ENCODE assay signal across 12 cellular contexts in the genomic region with DNA sequence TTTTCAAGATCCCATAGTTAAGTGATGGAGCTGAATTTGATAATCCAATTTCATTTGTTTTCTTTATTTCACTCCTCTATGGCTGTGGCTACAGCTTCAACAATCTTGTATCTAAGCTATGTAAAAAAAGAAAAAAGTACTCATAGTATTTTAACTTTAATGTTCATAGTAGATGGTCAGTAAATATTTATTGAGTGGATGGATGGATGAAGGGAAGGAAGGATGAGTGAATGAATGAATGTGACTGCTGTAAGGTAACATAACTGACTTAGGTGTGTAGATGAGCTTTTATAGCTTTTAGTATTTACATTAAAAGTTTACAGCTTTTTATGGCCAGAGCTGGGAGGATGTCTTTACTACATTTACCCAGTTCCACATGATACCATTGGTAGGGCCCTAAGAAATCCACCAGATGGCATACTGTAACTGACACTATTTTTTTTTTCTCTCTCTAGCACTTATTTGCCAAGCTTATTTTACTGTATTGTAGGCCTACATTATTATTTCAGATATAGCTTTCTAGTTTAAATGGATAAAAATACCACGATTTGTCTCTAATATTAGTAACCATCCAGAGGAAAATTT. TPM values are rescaled to one million over a fixed set of nuclear protein-coding genes. Genes with fewer than 3 reads are reported as not detected.
A peak's percentile ranks its signal among the peaks of the same experiment; 100 is the strongest.
DNase-seq lines count a peak whose midpoint lies in the region; ATAC-seq and TF ChIP-seq lines count a peak whose summit lies in the region.
"Had no signal": no experiment of that assay in that cellular context is flagged by ENCODE, and none has a peak within 500 bp of the region (broad histone marks: within the 10 kb centered on the region; RNA-seq: fewer than 3 reads in every experiment).

No MANE protein-coding gene starts in this region.

- H3K9ac ChIP-seq in KMS-11, result no peak overlapping the region; the same call in 1 of the 2 replicates

- no peak overlapping the region for H3K4me3 Mint-ChIP-seq in T-helper 17 cell
- H3K4me3 Mint-ChIP-seq in activated T-helper 1 cell treated with anti-CD3 and anti-CD28 coated beads, Interleukin-12 subunit alpha, Interleukin-12 subunit beta, Interleukin-2, Interleukin-4 antibody, amounts not matched to agents 30 ng/mL and 10 ng/mL and 1 ng/mL, durations not matched to agents 14 hours and 24 hours and 36 hours, result no peak overlapping the region

- no peaks in the 10 kb centered on the region for H4K20me1 ChIP-seq in KMS-11 (ENCODE audit: insufficient read depth)

- H3K27ac ChIP-seq in KMS-11, result peak overlapping the region; percentile 50; the same call in 1 of the 2 replicates
- H3K27ac ChIP-seq: tibial nerve had no signal

- no peaks in the 10 kb centered on the region for H3K36me3 ChIP-seq in KMS-11 (ENCODE audit: insufficient read depth)

- ATAC-seq in T-helper 17 cell, result peak; percentile 64
- peak; percentile 100 for ATAC-seq in left colon

- H3K27ac Mint-ChIP-seq in T-helper 17 cell, result no peak overlapping the region
- H3K27ac Mint-ChIP-seq in activated T-helper 1 cell treated with anti-CD3 and anti-CD28 coated beads, Interleukin-12 subunit alpha, Interleukin-12 subunit beta, Interleukin-2, Interleukin-4 antibody, amounts not matched to agents 30 ng/mL and 10 ng/mL and 1 ng/mL, durations not matched to agents 14 hours and 24 hours and 36 hours, result no peak overlapping the region

- no peaks in the 10 kb centered on the region for H3K79me2 ChIP-seq in KMS-11 (ENCODE audit: insufficient read depth, low read depth)

- intact Hi-C loops in left colon (cut with DNase I, micrococcal nuclease), result no loop called here
- intact Hi-C loops in activated T-helper 1 cell treated with anti-CD3 and anti-CD28 coated beads, Interleukin-12 subunit alpha, Interleukin-12 subunit beta, Interleukin-2, Interleukin-4 antibody, amounts not matched to agents 30 ng/mL and 10 ng/mL and 1 ng/mL, durations not matched to agents 14 hours and 24 hours and 36 hours (cut with micrococcal nuclease), result no loop called here

- H3K27me3 Mint-ChIP-seq in T-helper 17 cell, result no peaks in the 10 kb centered on the region
- no peaks in the 10 kb centered on the region for H3K27me3 Mint-ChIP-seq in activated T-helper 1 cell treated with anti-CD3 and anti-CD28 coated beads, Interleukin-12 subunit alpha, Interleukin-12 subunit beta, Interleukin-2, Interleukin-4 antibody, amounts not matched to agents 30 ng/mL and 10 ng/mL and 1 ng/mL, durations not matched to agents 14 hours and 24 hours and 36 hours (ENCODE audit: insufficient read depth)

- H3K9me3 ChIP-seq in T-helper 17 cell (ENCODE audit: control insufficient read depth, low read length, poor library complexity, severe bottlenecking), result no peaks in the 10 kb centered on the region
- H3K9me3 ChIP-seq: tibial nerve had no signal

- TF ChIP-seq CTCF in KMS-11 (conservative IDR thresholded peaks at IDR 0.05; ENCODE audit: low read depth, low read length), result peak; percentile 35; the same call in 1 of the 2 replicates

- peaks cover 14% of the 10 kb centered on the region for H3K36me3 Mint-ChIP-seq in T-helper 17 cell (ENCODE audit: low read depth)
- H3K36me3 Mint-ChIP-seq in activated T-helper 1 cell treated with anti-CD3 and anti-CD28 coated beads, Interleukin-12 subunit alpha, Interleukin-12 subunit beta, Interleukin-2, Interleukin-4 antibody, amounts not matched to agents 30 ng/mL and 10 ng/mL and 1 ng/mL, durations not matched to agents 14 hours and 24 hours and 36 hours (ENCODE audit: low read depth), result peaks cover 22% of the 10 kb centered on the region

- peak overlapping the region; percentile 55 for H3K4me2 ChIP-seq in KMS-11

- in situ Hi-C loops in G401 (cut with HindIII; ENCODE audit: low sequenced_read_pairs), result no loop called here

- peaks cover 5% of the 10 kb centered on the region for H3K4me1 Mint-ChIP-seq in T-helper 17 cell
- H3K4me1 Mint-ChIP-seq in activated T-helper 1 cell treated with anti-CD3 and anti-CD28 coated beads, Interleukin-12 subunit alpha, Interleukin-12 subunit beta, Interleukin-2, Interleukin-4 antibody, amounts not matched to agents 30 ng/mL and 10 ng/mL and 1 ng/mL, durations not matched to agents 14 hours and 24 hours and 36 hours (ENCODE audit: low read depth), result peaks cover 10% of the 10 kb centered on the region

- no peak overlapping the region for H3K4me3 ChIP-seq in KMS-11 (IDR thresholded peaks at IDR 0.05; ENCODE audit: insufficient read depth, low read depth, low read length)
- H3K4me3 ChIP-seq: lung, tibial nerve had no signal

- H3K27me3 ChIP-seq in KMS-11 (ENCODE audit: insufficient read depth, low read depth), result no peaks in the 10 kb centered on the region
- H3K27me3 ChIP-seq: tibial nerve had no signal

- DNase-seq in G401 (ENCODE audit: low spot score), result peak; percentile 16
- no peak for DNase-seq in T-helper 17 cell
- DNase-seq in left colon, result no peak
- no peak for DNase-seq in HPDE6-E6E7 (ENCODE audit: extremely low spot score)
- no peak for DNase-seq in activated T-helper 1 cell treated with anti-CD3 and anti-CD28 coated beads, Interleukin-12 subunit alpha, Interleukin-12 subunit beta, Interleukin-2, Interleukin-4 antibody, amounts not matched to agents 30 ng/mL and 10 ng/mL and 1 ng/mL, durations not matched to agents 14 hours and 24 hours and 36 hours (ENCODE audit: low spot score)
- no peak for DNase-seq in activated effector memory CD4-positive, alpha-beta T cell treated with Interleukin-2 at 50 U/mL for 16 hours
- DNase-seq in GM19240 (ENCODE audit: insufficient read length, low spot score), result no peak
- DNase-seq: activated CD4-positive, alpha-beta T cell treated with anti-CD3 and anti-CD28 coated beads, Interleukin-2, amount 50 U/mL, for 4 hours had no signal

- H2AFZ ChIP-seq in KMS-11 (ENCODE audit: low read depth), result no peak overlapping the region

- H3K4me1 ChIP-seq in KMS-11 (ENCODE audit: low read depth, poor library complexity, severe bottlenecking), result peaks cover 56% of the 10 kb centered on the region
- H3K4me1 ChIP-seq: tibial nerve had no signal

- H3K9me3 Mint-ChIP-seq in activated T-helper 1 cell treated with anti-CD3 and anti-CD28 coated beads, Interleukin-12 subunit alpha, Interleukin-12 subunit beta, Interleukin-2, Interleukin-4 antibody, amounts not matched to agents 30 ng/mL and 10 ng/mL and 1 ng/mL, durations not matched to agents 14 hours and 24 hours and 36 hours, result no peaks in the 10 kb centered on the region

RNA-seq across cellular contexts. Expression of gene HRH4, which starts 13.4 kb away (rescaled TPM):
- not detected in 2 replicates for total RNA-seq in G401 (2014; rRNA removed; shearing (Covaris generic))
- 1 to 10 TPM; 3.2 to 8.5 TPM for total RNA-seq in T-helper 17 cell
- under 1 TPM; 0.11 to 0.12 TPM for total RNA-seq in left colon
- total RNA-seq in activated T-helper 1 cell treated with anti-CD3 and anti-CD28 coated beads, Interleukin-12 subunit alpha, Interleukin-12 subunit beta, Interleukin-2, Interleukin-4 antibody, amounts not matched to agents 30 ng/mL and 10 ng/mL and 1 ng/mL, durations not matched to agents 14 hours and 24 hours and 36 hours, result 1.7 and 1.9 TPM in 2 replicates
- total RNA-seq: Daoy had no signal

RNA-seq across cellular contexts. Expression of gene IMPACT, which starts 20.6 kb away (rescaled TPM):
- 32.1 and 47.6 TPM in 2 replicates for total RNA-seq in G401 (2014; rRNA removed; shearing (Covaris generic))
- total RNA-seq in T-helper 17 cell, result 10 to 100 TPM; 15.2 to 16.4 TPM
- total RNA-seq in left colon, result 10 to 100 TPM; 21.7 to 30.8 TPM
- 9.5 and 11.8 TPM in 2 replicates for total RNA-seq in activated T-helper 1 cell treated with anti-CD3 and anti-CD28 coated beads, Interleukin-12 subunit alpha, Interleukin-12 subunit beta, Interleukin-2, Interleukin-4 antibody, amounts not matched to agents 30 ng/mL and 10 ng/mL and 1 ng/mL, durations not matched to agents 14 hours and 24 hours and 36 hours

RNA-seq across cellular contexts. Expression of gene OSBPL1A, which starts 49.4 kb away (rescaled TPM):
- total RNA-seq in G401 (2014; rRNA removed; shearing (Covaris generic)), result 75.8 and 78.6 TPM in 2 replicates
- total RNA-seq in T-helper 17 cell, result 1 to 10 TPM; 6.8 to 7.1 TPM
- total RNA-seq in left colon, result 10 to 100 TPM; 39.8 to 50.7 TPM
- 2.2 and 2.5 TPM in 2 replicates for total RNA-seq in activated T-helper 1 cell treated with anti-CD3 and anti-CD28 coated beads, Interleukin-12 subunit alpha, Interleukin-12 subunit beta, Interleukin-2, Interleukin-4 antibody, amounts not matched to agents 30 ng/mL and 10 ng/mL and 1 ng/mL, durations not matched to agents 14 hours and 24 hours and 36 hours
